In genomic region chr19:8576273-8576993, GRCh38 we compare ENCODE assay signal across 1 cellular context.
TF ChIP-seq lines count a peak whose summit lies in the region.

No MANE protein-coding gene starts in this region.

TF ChIP-seq in H1, 55 proteins besides CTCF, POLR2A, EP300 and RAD21:
- no peak for TF ChIP-seq SP2 (IDR thresholded peaks at IDR 0.05; ENCODE audit: low read length)
- no peak for TF ChIP-seq ASH2L (IDR thresholded peaks at IDR 0.05; ENCODE audit: low read length)
- no peak for TF ChIP-seq JUND (IDR thresholded peaks at IDR 0.05; ENCODE audit: low read length)
- TF ChIP-seq E2F6 (IDR thresholded peaks at IDR 0.05) = no peak
- no peak for TF ChIP-seq YY1 (IDR thresholded peaks at IDR 0.05; ENCODE audit: low read depth, low read length)
- TF ChIP-seq BCL11A (IDR thresholded peaks at IDR 0.05; ENCODE audit: low read depth in 2 of 2, low read length in 2 of 2) = no peak
- TF ChIP-seq TAF7 (optimal IDR thresholded peaks at IDR 0.05; ENCODE audit: borderline replicate concordance, low read depth, low read length) = no peak
- no peak for TF ChIP-seq SIX5 (IDR thresholded peaks at IDR 0.05; ENCODE audit: low read depth, low read length)
- TF ChIP-seq PHF8 (conservative IDR thresholded peaks at IDR 0.05; ENCODE audit: low read depth, low read length) = no peak
- no peak for TF ChIP-seq BACH1 (IDR thresholded peaks at IDR 0.05; ENCODE audit: low read length)
- no peak for TF ChIP-seq CHD2 (IDR thresholded peaks at IDR 0.05; ENCODE audit: low read length)
- TF ChIP-seq GABPA (IDR thresholded peaks at IDR 0.05; ENCODE audit: borderline replicate concordance, insufficient read depth, low read length) = no peak
- TF ChIP-seq CTBP2 (IDR thresholded peaks at IDR 0.05; ENCODE audit: borderline replicate concordance, insufficient read depth, insufficient read length, low read length) = no peak
- no peak for TF ChIP-seq SIN3A (conservative IDR thresholded peaks at IDR 0.05 in 1 of 2, IDR thresholded peaks at IDR 0.05 in 1 of 2; ENCODE audit: low read depth in 1 of 2, low read length in 2 of 2)
